ENCODE assay signal across 23 cellular contexts in genomic region chr1:172990598-172991215, GRCh38.
A peak's percentile ranks its signal among the peaks of the same experiment; 100 is the strongest.
DNase-seq lines count a peak whose midpoint lies in the region; ATAC-seq, FAIRE-seq and TF ChIP-seq lines count a peak whose summit lies in the region.
"Had no signal": no experiment of that assay in that cellular context is flagged by ENCODE, and none has a peak within 500 bp of the region (broad histone marks: within the 10 kb centered on the region; RNA-seq: fewer than 3 reads in every experiment).

No MANE protein-coding gene starts in this region.

- 0 out of 2 replicates have a peak, but pooled peaks cover 3% of the 10 kb centered on the region for H3K9me2 ChIP-seq in PC-3 (replicated peaks; ENCODE audit: low read length)

- CTCF ChIA-PET in PC-3 (lab: Charles Lee): interaction anchor here (0.6 to 1.1 kb wide), 3 partner anchors 17 to 212 kb away, joined by 3 to 4 read pairs (median 4); no protein-coding TSS in a partner anchor
- CTCF ChIA-PET in activated naive CD4-positive, alpha-beta T cell treated with anti-CD3 and anti-CD28 coated beads, Interleukin-2, amount 10 ng/mL, durations not matched to agents 7 days and 5 days (lab: Charles Lee): no interaction called here

- H3K4me2 ChIP-seq in PC-3 (ENCODE audit: low read length): peak overlapping the region; percentile 0; the same call in 1 of the 2 replicates
- H3K4me2 ChIP-seq: BLaER1 had no signal

- ATAC-seq in PC-3 (peak; percentile 93), HG03520 (IDR thresholded peaks at IDR 0.05; ENCODE audit: unreplicated experiment) (no peak)
- ATAC-seq: gastroesophageal sphincter; K562; stimulated activated effector memory CD8-positive, alpha-beta T cell treated with anti-CD3 and anti-CD28 coated beads, Interleukin-12 subunit alpha, Interleukin-12 subunit beta, amount 100 ng/mL, for 72 hours had no signal

- peak; percentile 46 for FAIRE-seq in D721Med (lab: Jason Lieb, UNC)
- FAIRE-seq: K562 had no signal

- peaks cover 3% of the 10 kb centered on the region for H3K4me1 Mint-ChIP-seq in endodermal cell
- no peaks in the 10 kb centered on the region for H3K4me1 Mint-ChIP-seq in activated naive CD4-positive, alpha-beta T cell treated with anti-CD3 and anti-CD28 coated beads, Interleukin-2, amount 10 ng/mL, durations not matched to agents 7 days and 5 days
- H3K4me1 Mint-ChIP-seq: activated CD4-positive, alpha-beta memory T cell treated with anti-CD3 and anti-CD28 coated beads, Interleukin-2, amount 10 ng/mL, durations not matched to agents 7 days and 5 days; stimulated activated effector memory CD8-positive, alpha-beta T cell treated with anti-CD3 and anti-CD28 coated beads, Interleukin-12 subunit alpha, Interleukin-12 subunit beta, amount 100 ng/mL, for 72 hours had no signal

- H3K27ac ChIP-seq in PC-3 (ENCODE audit: low read length): no peak overlapping the region
- H3K27ac ChIP-seq in endodermal cell (ENCODE audit: low read depth, low read length): no peak overlapping the region
- no peak overlapping the region for H3K27ac ChIP-seq in ascending aorta
- H3K27ac ChIP-seq: BLaER1, dorsolateral prefrontal cortex, gastroesophageal sphincter, transverse colon had no signal

- H3K9me3 Mint-ChIP-seq in endodermal cell: peaks cover 7% of the 10 kb centered on the region
- no peaks in the 10 kb centered on the region for H3K9me3 Mint-ChIP-seq in activated naive CD4-positive, alpha-beta T cell treated with anti-CD3 and anti-CD28 coated beads, Interleukin-2, amount 10 ng/mL, durations not matched to agents 7 days and 5 days
- H3K9me3 Mint-ChIP-seq: activated CD4-positive, alpha-beta memory T cell treated with anti-CD3 and anti-CD28 coated beads, Interleukin-2, amount 10 ng/mL, durations not matched to agents 7 days and 5 days; stimulated activated effector memory CD8-positive, alpha-beta T cell treated with anti-CD3 and anti-CD28 coated beads, Interleukin-12 subunit alpha, Interleukin-12 subunit beta, amount 100 ng/mL, for 72 hours had no signal

- no peaks in the 10 kb centered on the region for H3K36me3 Mint-ChIP-seq in endodermal cell (ENCODE audit: low read depth)
- H3K36me3 Mint-ChIP-seq in activated naive CD4-positive, alpha-beta T cell treated with anti-CD3 and anti-CD28 coated beads, Interleukin-2, amount 10 ng/mL, durations not matched to agents 7 days and 5 days: no peaks in the 10 kb centered on the region
- H3K36me3 Mint-ChIP-seq: stimulated activated effector memory CD8-positive, alpha-beta T cell treated with anti-CD3 and anti-CD28 coated beads, Interleukin-12 subunit alpha, Interleukin-12 subunit beta, amount 100 ng/mL, for 72 hours had no signal

- H3K27me3 ChIP-seq in PC-3 (ENCODE audit: low read length) (no peaks in the 10 kb centered on the region), endodermal cell (ENCODE audit: control insufficient read depth, insufficient read depth, low read length, poor library complexity, severe bottlenecking) (no peaks in the 10 kb centered on the region), ascending aorta (no peaks in the 10 kb centered on the region)
- H3K27me3 ChIP-seq: BLaER1, dorsolateral prefrontal cortex, gastroesophageal sphincter, transverse colon had no signal

- intact Hi-C loops in PC-3 (cut with micrococcal nuclease): no loop called here
- intact Hi-C loops in ascending aorta (cut with DNase I): no loop called here

- peak overlapping the region; percentile 35 for H3K27ac Mint-ChIP-seq in endodermal cell
- no peak overlapping the region for H3K27ac Mint-ChIP-seq in activated naive CD4-positive, alpha-beta T cell treated with anti-CD3 and anti-CD28 coated beads, Interleukin-2, amount 10 ng/mL, durations not matched to agents 7 days and 5 days
- H3K27ac Mint-ChIP-seq: activated CD4-positive, alpha-beta memory T cell treated with anti-CD3 and anti-CD28 coated beads, Interleukin-2, amount 10 ng/mL, durations not matched to agents 7 days and 5 days; activated T-helper 1 cell treated with anti-CD3 and anti-CD28 coated beads, Interleukin-12 subunit alpha, Interleukin-12 subunit beta, Interleukin-2, Interleukin-4 antibody, amounts not matched to agents 30 ng/mL and 10 ng/mL and 1 ng/mL, durations not matched to agents 14 hours and 24 hours and 36 hours; mesothelial cell of epicardium; stimulated activated effector memory CD8-positive, alpha-beta T cell treated with anti-CD3 and anti-CD28 coated beads, Interleukin-12 subunit alpha, Interleukin-12 subunit beta, amount 100 ng/mL, for 72 hours had no signal

- no peaks in the 10 kb centered on the region for H3K79me2 ChIP-seq in PC-3 (ENCODE audit: low read length)

- no peaks in the 10 kb centered on the region for H3K36me3 ChIP-seq in PC-3 (ENCODE audit: low read depth, low read length)
- H3K36me3 ChIP-seq in endodermal cell (ENCODE audit: control insufficient read depth, insufficient read depth, low read length): no peaks in the 10 kb centered on the region
- no peaks in the 10 kb centered on the region for H3K36me3 ChIP-seq in ascending aorta
- H3K36me3 ChIP-seq: BLaER1, gastroesophageal sphincter, transverse colon had no signal

- H3K9me3 ChIP-seq in PC-3 (ENCODE audit: low read length): peaks cover 5% of the 10 kb centered on the region; the same call in 1 of the 2 replicates
- H3K9me3 ChIP-seq in endodermal cell (ENCODE audit: control insufficient read depth, low read length): no peaks in the 10 kb centered on the region
- H3K9me3 ChIP-seq in ascending aorta: no peaks in the 10 kb centered on the region
- H3K9me3 ChIP-seq: BLaER1, gastroesophageal sphincter, transverse colon had no signal

- POLR2A ChIA-PET in PC-3 (lab: Charles Lee; ENCODE audit: unreplicated experiment): interaction anchor here (0.6 kb wide), 2 partner anchors 12 to 315 kb away, joined by 3 to 4 read pairs; no protein-coding TSS in a partner anchor

- peaks cover 12% of the 10 kb centered on the region for H3K4me1 ChIP-seq in PC-3 (ENCODE audit: insufficient read depth, low read length)
- H3K4me1 ChIP-seq in endodermal cell (ENCODE audit: control insufficient read depth, insufficient read depth, low read length): peaks cover 8% of the 10 kb centered on the region
- H3K4me1 ChIP-seq in ascending aorta: no peaks in the 10 kb centered on the region
- H3K4me1 ChIP-seq: BLaER1, gastroesophageal sphincter had no signal

- no peak overlapping the region for H3K4me3 Mint-ChIP-seq in endodermal cell
- H3K4me3 Mint-ChIP-seq in activated naive CD4-positive, alpha-beta T cell treated with anti-CD3 and anti-CD28 coated beads, Interleukin-2, amount 10 ng/mL, durations not matched to agents 7 days and 5 days: no peak overlapping the region
- H3K4me3 Mint-ChIP-seq: activated CD4-positive, alpha-beta memory T cell treated with anti-CD3 and anti-CD28 coated beads, Interleukin-2, amount 10 ng/mL, durations not matched to agents 7 days and 5 days; activated T-helper 1 cell treated with anti-CD3 and anti-CD28 coated beads, Interleukin-12 subunit alpha, Interleukin-12 subunit beta, Interleukin-2, Interleukin-4 antibody, amounts not matched to agents 30 ng/mL and 10 ng/mL and 1 ng/mL, durations not matched to agents 14 hours and 24 hours and 36 hours; mesothelial cell of epicardium; stimulated activated effector memory CD8-positive, alpha-beta T cell treated with anti-CD3 and anti-CD28 coated beads, Interleukin-12 subunit alpha, Interleukin-12 subunit beta, amount 100 ng/mL, for 72 hours had no signal

- H3K4me3 ChIP-seq in PC-3 (ENCODE audit: low read length) (no peak overlapping the region), endodermal cell (ENCODE audit: low read length) (no peak overlapping the region), ascending aorta (no peak overlapping the region)
- H3K4me3 ChIP-seq: BLaER1, dorsolateral prefrontal cortex, gastroesophageal sphincter, K562, skin epidermis, transverse colon had no signal

- no peaks in the 10 kb centered on the region for H4K20me1 ChIP-seq in PC-3 (ENCODE audit: low read length)
- H4K20me1 ChIP-seq: BLaER1 had no signal

- H3K27me3 Mint-ChIP-seq in endodermal cell (ENCODE audit: insufficient read depth): no peaks in the 10 kb centered on the region
- H3K27me3 Mint-ChIP-seq in activated naive CD4-positive, alpha-beta T cell treated with anti-CD3 and anti-CD28 coated beads, Interleukin-2, amount 10 ng/mL, durations not matched to agents 7 days and 5 days: no peaks in the 10 kb centered on the region
- H3K27me3 Mint-ChIP-seq: activated CD4-positive, alpha-beta memory T cell treated with anti-CD3 and anti-CD28 coated beads, Interleukin-2, amount 10 ng/mL, durations not matched to agents 7 days and 5 days had no signal

- no peak overlapping the region for H2AFZ ChIP-seq in PC-3 (ENCODE audit: low read length)

- H3F3A ChIP-seq in PC-3 (ENCODE audit: low read length, unreplicated experiment): no peaks in the 10 kb centered on the region

- TF ChIP-seq CTCF in D721Med (IDR thresholded peaks at IDR 0.05; ENCODE audit: insufficient read depth, missing control alignments) (no peak), PC-3 (conservative IDR thresholded peaks at IDR 0.05; ENCODE audit: low read depth, low read length) (no peak), endodermal cell (conservative IDR thresholded peaks at IDR 0.05) (no peak), ascending aorta (IDR thresholded peaks at IDR 0.05) (no peak)

- DNase-seq in D721Med (ENCODE audit: insufficient read length, low spot score): no peak
- DNase-seq in PC-3: peak; percentile 76
- DNase-seq in endodermal cell: no peak
- peak; percentile 72 for DNase-seq in myocyte (ENCODE audit: low read depth)
- no peak for DNase-seq in mesenteric fat pad (ENCODE audit: low spot score)
- no peak for DNase-seq in ascending aorta (ENCODE audit: low spot score in 2 of 2)
- DNase-seq in activated naive CD4-positive, alpha-beta T cell treated with anti-CD3 and anti-CD28 coated beads, Interleukin-2, amount 10 ng/mL, durations not matched to agents 7 days and 5 days: no peak
- DNase-seq: activated CD4-positive, alpha-beta memory T cell treated with anti-CD3 and anti-CD28 coated beads, Interleukin-2, amount 10 ng/mL, durations not matched to agents 7 days and 5 days; amygdala; DMS153; dorsolateral prefrontal cortex; GOT3; NCI-H1417 treated with DMSO at 0.1 percent for 48 hours; nucleus accumbens; transverse colon had no signal

- no peak overlapping the region for H3K9ac ChIP-seq in PC-3 (ENCODE audit: low read length)
- no peak overlapping the region for H3K9ac ChIP-seq in endodermal cell (ENCODE audit: extremely low read depth, low read length, poor library complexity, severe bottlenecking)
- H3K9ac ChIP-seq: BLaER1 had no signal

- BruUV-seq in PC-3 (replicated peaks; lab: Mats Ljungman, UMichigan): no TSS peak

- 100% methylated on average over 2 of the region's 3 CpGs; no CpG with 5 or more reads in 1 of the 2 experiments for WGBS in endodermal cell (ENCODE audit: insufficient coverage in 1 of 2, insufficient read length in 1 of 2), 2 experiments

Comparison
In these comparisons a context has a peak if more than half of its experiments do, and no peak if none do; other contexts are left out.
1. DNase-seq: peak in PC-3 (single experiment) and myocyte (single experiment); none in D721Med (single experiment), endodermal cell (single experiment), mesenteric fat pad (single experiment), ascending aorta (0 of 2) and activated naive CD4-positive, alpha-beta T cell treated with anti-CD3 and anti-CD28 coated beads, Interleukin-2, amount 10 ng/mL, durations not matched to agents 7 days and 5 days (single experiment).